1 cellular context compared by ENCODE assay signal in the genomic region with DNA sequence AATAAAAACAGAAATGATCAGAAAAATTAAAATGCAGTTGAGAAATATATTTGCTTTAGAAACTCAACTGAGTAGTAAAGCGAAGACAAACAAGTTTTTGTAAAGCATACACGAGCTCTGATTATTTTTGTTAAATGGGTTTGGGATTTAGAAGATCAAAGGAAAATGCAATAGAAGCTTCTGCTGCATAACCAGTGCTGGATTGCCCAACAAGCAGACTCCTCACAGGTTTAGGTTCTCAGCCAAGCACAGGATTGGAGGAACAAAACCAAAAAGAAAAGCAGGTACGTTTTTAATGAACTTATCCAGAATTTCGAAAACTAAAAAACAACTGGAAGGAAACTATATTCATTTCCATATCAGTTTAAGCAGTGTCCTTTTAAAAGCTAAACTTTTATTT.
TF ChIP-seq lines count a peak whose summit lies in the region.

No MANE protein-coding gene starts in this region.

TF ChIP-seq in HepG2, 621 proteins besides CTCF, POLR2A, EP300 and RAD21 (continued from another document):
- TF ChIP-seq, protein P1, sequence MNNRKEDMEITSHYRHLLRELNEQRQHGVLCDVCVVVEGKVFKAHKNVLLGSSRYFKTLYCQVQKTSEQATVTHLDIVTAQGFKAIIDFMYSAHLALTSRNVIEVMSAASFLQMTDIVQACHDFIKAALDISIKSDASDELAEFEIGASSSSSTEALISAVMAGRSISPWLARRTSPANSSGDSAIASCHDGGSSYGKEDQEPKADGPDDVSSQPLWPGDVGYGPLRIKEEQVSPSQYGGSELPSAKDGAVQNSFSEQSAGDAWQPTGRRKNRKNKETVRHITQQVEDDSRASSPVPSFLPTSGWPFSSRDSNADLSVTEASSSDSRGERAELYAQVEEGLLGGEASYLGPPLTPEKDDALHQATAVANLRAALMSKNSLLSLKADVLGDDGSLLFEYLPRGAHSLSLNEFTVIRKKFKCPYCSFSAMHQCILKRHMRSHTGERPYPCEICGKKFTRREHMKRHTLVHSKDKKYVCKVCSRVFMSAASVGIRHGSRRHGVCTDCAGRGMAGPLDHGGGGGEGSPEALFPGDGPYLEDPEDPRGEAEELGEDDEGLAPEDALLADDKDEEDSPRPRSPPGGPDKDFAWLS (CRISPR knock-in tag; IDR thresholded peaks at IDR 0.05; ENCODE audit: borderline replicate concordance) = no peak
- no peak for TF ChIP-seq HOXD1 (CRISPR knock-in tag; IDR thresholded peaks at IDR 0.05)
